Comparison of ENCODE assay signal across 9 cellular contexts in genomic region chr7:120611959-120612358, GRCh38.
"Had no signal": no experiment of that assay in that cellular context is flagged by ENCODE, and none has a peak within 500 bp of the region (broad histone marks: within the 10 kb centered on the region; RNA-seq: fewer than 3 reads in every experiment).

No MANE protein-coding gene starts in this region.

- ATAC-seq: GM23338 had no signal

- H3K4me3 ChIP-seq: GM23338 had no signal

- H3K27ac ChIP-seq: KMS-11 had no signal

- H2AFZ ChIP-seq: GM23338 had no signal

- DNase-seq: H9, HCEC 1CT, Karpas-422, KBM-7 had no signal

- H3K4me3 Mint-ChIP-seq: GM23338, H9 had no signal

- H3K4me2 ChIP-seq: GM23338, KMS-11 had no signal

- H3K9me3 Mint-ChIP-seq: GM23338, H9 had no signal

- H3K9ac ChIP-seq: KMS-11 had no signal

- FAIRE-seq: H1, H54, HTR-8/SVneo had no signal
